In the genomic region with DNA sequence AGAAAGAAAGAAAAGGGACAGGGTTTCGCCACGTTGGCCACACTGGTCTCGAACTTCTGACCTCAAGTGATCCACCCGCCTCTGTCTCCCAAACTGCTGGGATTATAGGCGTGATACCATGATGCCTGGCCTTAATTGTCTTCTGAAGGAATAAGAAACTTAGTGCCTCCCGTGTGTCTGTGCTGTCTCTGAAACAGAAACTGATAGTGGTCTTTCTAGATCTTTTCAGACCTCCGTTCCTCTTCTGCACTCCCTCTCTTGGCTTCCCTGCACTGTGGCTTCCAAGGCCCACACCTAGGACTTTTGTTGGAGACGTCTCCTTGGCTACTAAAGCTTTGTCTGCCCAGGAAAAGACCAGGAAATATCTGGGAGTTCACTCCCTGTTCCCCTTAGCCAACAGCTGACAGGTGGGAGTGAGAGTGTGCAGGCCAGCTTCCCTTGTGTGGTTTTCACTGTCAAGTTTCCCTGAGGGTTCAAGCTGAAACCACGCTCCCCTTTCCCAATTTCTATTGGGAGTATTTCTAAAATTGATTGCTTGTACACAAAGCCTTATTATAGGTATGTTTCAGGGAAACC, we compare ENCODE assay signal across 9 cellular contexts. TPM values are rescaled to one million over a fixed set of nuclear protein-coding genes. Genes with fewer than 3 reads are reported as not detected.
DNase-seq lines count a peak whose midpoint lies in the region; ATAC-seq and TF ChIP-seq lines count a peak whose summit lies in the region.
"Had no signal": no experiment of that assay in that cellular context is flagged by ENCODE, and none has a peak within 500 bp of the region (broad histone marks: within the 10 kb centered on the region; RNA-seq: fewer than 3 reads in every experiment).

No MANE protein-coding gene starts in this region.

- no peak for TF ChIP-seq CTCF in MM.1S (IDR thresholded peaks at IDR 0.05; ENCODE audit: low read length)

- H3K4me1 Mint-ChIP-seq in activated T-helper 17 cell treated with anti-CD3 and anti-CD28 coated beads, Interleukin-2, amount 50 U/mL, for 72 hours = no peaks in the 10 kb centered on the region

- H3K4me3 Mint-ChIP-seq in activated T-helper 17 cell treated with anti-CD3 and anti-CD28 coated beads, Interleukin-2, amount 50 U/mL, for 72 hours = no peak overlapping the region

- H3K4me1 ChIP-seq in MM.1S (ENCODE audit: low read length) = peaks cover 9% of the 10 kb centered on the region

- H3K79me2 ChIP-seq in MM.1S (ENCODE audit: low read length) = no peaks in the 10 kb centered on the region

- no peaks in the 10 kb centered on the region for H3K27me3 Mint-ChIP-seq in activated T-helper 17 cell treated with anti-CD3 and anti-CD28 coated beads, Interleukin-2, amount 50 U/mL, for 72 hours

- peak overlapping the region; percentile 49 for H3K4me3 ChIP-seq in MM.1S (ENCODE audit: low read length)

- H4K20me1 ChIP-seq in MM.1S (ENCODE audit: insufficient read depth, low read length) = no peaks in the 10 kb centered on the region

- H3K4me2 ChIP-seq in MM.1S (ENCODE audit: low read depth, low read length) = peak overlapping the region; percentile 87
- H3K4me2 ChIP-seq: SK-N-SH had no signal

- H3K9me2 ChIP-seq in MM.1S (replicated peaks; ENCODE audit: insufficient read depth, low read length) = no peaks in the 10 kb centered on the region
- H3K9me2 ChIP-seq: SK-N-SH had no signal

- ATAC-seq in GM18858 (IDR thresholded peaks at IDR 0.05; ENCODE audit: unreplicated experiment) (peak; percentile 62), GM21576 (IDR thresholded peaks at IDR 0.05; ENCODE audit: unreplicated experiment) (peak; percentile 49)
- no peak for ATAC-seq in activated T-helper 17 cell treated with anti-CD3 and anti-CD28 coated beads, Interleukin-2, amount 50 U/mL, for 72 hours (replicated peaks)

- H3K9me3 ChIP-seq in MM.1S (replicated peaks; ENCODE audit: insufficient read depth, low read length) = no peaks in the 10 kb centered on the region
- H3K9me3 ChIP-seq: SK-N-SH had no signal

- peak; percentile 50 for DNase-seq in MM.1S
- peak; percentile 77 for DNase-seq in islet precursor cell
- DNase-seq in 8988T = no peak
- no peak for DNase-seq in putamen (ENCODE audit: low spot score)
- DNase-seq: activated naive CD4-positive, alpha-beta T cell; SK-N-SH had no signal

- peaks cover 12% of the 10 kb centered on the region for H3F3A ChIP-seq in MM.1S (ENCODE audit: insufficient read depth, low read length)

- H2AFZ ChIP-seq in MM.1S (ENCODE audit: low read length) = peak overlapping the region; percentile 74

- H3K27ac Mint-ChIP-seq in activated T-helper 17 cell treated with anti-CD3 and anti-CD28 coated beads, Interleukin-2, amount 50 U/mL, for 72 hours = no peak overlapping the region

- H3K27ac ChIP-seq in MM.1S (ENCODE audit: low read length) = no peak overlapping the region

- H3K36me3 Mint-ChIP-seq in activated T-helper 17 cell treated with anti-CD3 and anti-CD28 coated beads, Interleukin-2, amount 50 U/mL, for 72 hours (ENCODE audit: low read depth) = no peaks in the 10 kb centered on the region

- H3K9ac ChIP-seq in MM.1S (ENCODE audit: low read length) = peak overlapping the region; percentile 28; the same call in 1 of the 2 replicates
- H3K9ac ChIP-seq: SK-N-SH had no signal

- no peaks in the 10 kb centered on the region for H3K9me3 Mint-ChIP-seq in activated T-helper 17 cell treated with anti-CD3 and anti-CD28 coated beads, Interleukin-2, amount 50 U/mL, for 72 hours

- H3K27me3 ChIP-seq in MM.1S (replicated peaks; ENCODE audit: insufficient read depth, low read length) = no peaks in the 10 kb centered on the region

- H3K36me3 ChIP-seq in MM.1S (replicated peaks; ENCODE audit: insufficient read depth, low read length) = no peaks in the 10 kb centered on the region

RNA-seq across cellular contexts. Expression of gene HTR3B, which starts 10.1 kb away (rescaled TPM):
- total RNA-seq in activated T-helper 17 cell treated with anti-CD3 and anti-CD28 coated beads, Interleukin-2, amount 50 U/mL, for 72 hours = not detected

RNA-seq across cellular contexts. Expression of gene USP28, which starts 19.1 kb away (rescaled TPM):
- 10 to 100 TPM; 42.0 to 66.8 TPM for total RNA-seq in activated T-helper 17 cell treated with anti-CD3 and anti-CD28 coated beads, Interleukin-2, amount 50 U/mL, for 72 hours

Comparison
In these comparisons a context has a peak if more than half of its experiments do, and no peak if none do; other contexts are left out.
1. DNase-seq: peak in MM.1S (single experiment) and islet precursor cell (single experiment); none in 8988T (single experiment) and putamen (single experiment).